Comparison of ENCODE assay signal across 15 cellular contexts in genomic region chr2:172877826-172878225, GRCh38.
"Had no signal": no experiment of that assay in that cellular context is flagged by ENCODE, and none has a peak within 500 bp of the region (broad histone marks: within the 10 kb centered on the region; RNA-seq: fewer than 3 reads in every experiment).

No MANE protein-coding gene starts in this region.

- H3K9me3 ChIP-seq: prostate gland, sigmoid colon, upper lobe of right lung had no signal

- H3K27me3 ChIP-seq: sigmoid colon, upper lobe of right lung had no signal

- H3K4me3 ChIP-seq: cardiac muscle cell, coronary artery, prostate gland, sigmoid colon, upper lobe of right lung had no signal

- DNase-seq: activated B cell treated with CpG ODN at 0.5 μM for 24 hours; activated CD4-positive, alpha-beta T cell treated with anti-CD3 and anti-CD28 coated beads, Interleukin-2, amount 10 ng/mL, durations not matched to agents 24 days and 14 days; activated naive CD4-positive, alpha-beta T cell treated with anti-CD3 and anti-CD28 coated beads, Interleukin-2, amount 10 ng/mL, durations not matched to agents 7 days and 5 days; activated T-cell treated with anti-CD3 and anti-CD28 coated beads for 4 hours; amniotic stem cell; effector CD4-positive, alpha-beta T cell; occipital lobe; sigmoid colon; stimulated activated CD4-positive, alpha-beta T cell treated with anti-CD3 and anti-CD28 coated beads, Interleukin-4, amount 100 ng/mL, for 1 hour; stimulated activated CD8-positive, alpha-beta memory T cell treated with anti-CD3 and anti-CD28 coated beads, Interleukin-4, amount 100 ng/mL, for 48 hours; stimulated activated naive CD8-positive, alpha-beta T cell treated with anti-CD3 and anti-CD28 coated beads, Interleukin-15, Interleukin-2, amounts not matched to agents 100 U/mL and 50 U/mL, for 24 hours; upper lobe of right lung had no signal

- H3K36me3 ChIP-seq: cardiac muscle cell, prostate gland, sigmoid colon, upper lobe of right lung had no signal

- H3K4me1 ChIP-seq: prostate gland, sigmoid colon, upper lobe of right lung had no signal
